Comparison of ENCODE assay signal across 1 cellular context in the genomic region with DNA sequence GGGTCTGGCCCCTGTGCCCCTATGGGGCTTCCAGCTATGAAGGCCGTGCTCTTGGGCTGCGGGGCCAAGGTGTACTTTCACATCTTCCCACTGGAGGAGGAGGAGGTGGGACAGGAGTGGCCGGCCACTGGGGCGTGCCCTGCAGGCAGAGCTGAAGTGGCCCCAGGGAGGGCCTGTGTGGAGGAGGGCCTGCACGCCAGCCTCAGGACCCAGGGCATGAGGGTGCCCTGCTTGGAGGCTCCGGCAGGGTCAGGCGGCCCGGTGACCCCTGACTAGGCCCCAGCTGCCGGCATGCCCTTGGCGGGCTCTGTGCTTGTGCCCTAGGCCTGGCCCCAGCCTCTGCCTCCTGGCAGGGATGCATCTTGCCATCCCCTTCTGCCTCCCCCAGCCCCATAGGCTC.
TF ChIP-seq lines count a peak whose summit lies in the region.

No MANE protein-coding gene starts in this region.

TF ChIP-seq in HepG2, 621 proteins besides CTCF, POLR2A, EP300 and RAD21:
- TF ChIP-seq RARA (CRISPR knock-in tag; IDR thresholded peaks at IDR 0.05) (no peak), ZNF781 (CRISPR knock-in tag; IDR thresholded peaks at IDR 0.05; ENCODE audit: borderline replicate concordance, not compliant biosample characterization) (no peak), ZNF562 (CRISPR knock-in tag; IDR thresholded peaks at IDR 0.05; ENCODE audit: borderline replicate concordance) (no peak), AGO2 (optimal IDR thresholded peaks at IDR 0.05; ENCODE audit: low read depth, low read length) (peak; percentile 36), ZNF567 (CRISPR knock-in tag; IDR thresholded peaks at IDR 0.05; ENCODE audit: borderline replicate concordance) (no peak), ZFP91 (CRISPR knock-in tag; IDR thresholded peaks at IDR 0.05; ENCODE audit: borderline replicate concordance) (no peak), MAFF (IDR thresholded peaks at IDR 0.05; ENCODE audit: low read depth, low read length) (no peak)
- TF ChIP-seq, protein P1, sequence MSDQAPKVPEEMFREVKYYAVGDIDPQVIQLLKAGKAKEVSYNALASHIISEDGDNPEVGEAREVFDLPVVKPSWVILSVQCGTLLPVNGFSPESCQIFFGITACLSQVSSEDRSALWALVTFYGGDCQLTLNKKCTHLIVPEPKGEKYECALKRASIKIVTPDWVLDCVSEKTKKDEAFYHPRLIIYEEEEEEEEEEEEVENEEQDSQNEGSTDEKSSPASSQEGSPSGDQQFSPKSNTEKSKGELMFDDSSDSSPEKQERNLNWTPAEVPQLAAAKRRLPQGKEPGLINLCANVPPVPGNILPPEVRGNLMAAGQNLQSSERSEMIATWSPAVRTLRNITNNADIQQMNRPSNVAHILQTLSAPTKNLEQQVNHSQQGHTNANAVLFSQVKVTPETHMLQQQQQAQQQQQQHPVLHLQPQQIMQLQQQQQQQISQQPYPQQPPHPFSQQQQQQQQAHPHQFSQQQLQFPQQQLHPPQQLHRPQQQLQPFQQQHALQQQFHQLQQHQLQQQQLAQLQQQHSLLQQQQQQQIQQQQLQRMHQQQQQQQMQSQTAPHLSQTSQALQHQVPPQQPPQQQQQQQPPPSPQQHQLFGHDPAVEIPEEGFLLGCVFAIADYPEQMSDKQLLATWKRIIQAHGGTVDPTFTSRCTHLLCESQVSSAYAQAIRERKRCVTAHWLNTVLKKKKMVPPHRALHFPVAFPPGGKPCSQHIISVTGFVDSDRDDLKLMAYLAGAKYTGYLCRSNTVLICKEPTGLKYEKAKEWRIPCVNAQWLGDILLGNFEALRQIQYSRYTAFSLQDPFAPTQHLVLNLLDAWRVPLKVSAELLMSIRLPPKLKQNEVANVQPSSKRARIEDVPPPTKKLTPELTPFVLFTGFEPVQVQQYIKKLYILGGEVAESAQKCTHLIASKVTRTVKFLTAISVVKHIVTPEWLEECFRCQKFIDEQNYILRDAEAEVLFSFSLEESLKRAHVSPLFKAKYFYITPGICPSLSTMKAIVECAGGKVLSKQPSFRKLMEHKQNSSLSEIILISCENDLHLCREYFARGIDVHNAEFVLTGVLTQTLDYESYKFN (CRISPR knock-in tag; conservative IDR thresholded peaks at IDR 0.05), result no peak
